In the genomic region with DNA sequence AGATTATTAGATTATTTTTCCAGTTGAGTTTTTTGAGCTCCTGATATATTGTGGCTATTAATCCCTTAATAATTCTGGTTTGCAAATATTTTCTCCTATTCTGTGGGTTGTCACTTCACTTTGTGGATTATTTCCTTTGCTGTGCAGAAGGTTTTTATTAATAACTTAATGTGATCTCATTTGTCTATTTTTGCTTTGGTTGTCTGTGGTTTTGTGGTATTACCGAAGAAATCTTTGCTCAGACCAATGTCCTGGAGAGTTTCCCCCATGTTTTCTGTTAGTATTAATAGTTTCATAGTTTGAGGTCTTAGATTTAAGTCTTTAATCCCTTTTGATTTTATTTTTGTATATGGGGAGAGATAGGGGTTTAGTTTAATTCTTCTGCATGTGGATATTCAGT, we compare ENCODE assay signal across 18 cellular contexts.
"Had no signal": no experiment of that assay in that cellular context is flagged by ENCODE, and none has a peak within 500 bp of the region (broad histone marks: within the 10 kb centered on the region; RNA-seq: fewer than 3 reads in every experiment).

No MANE protein-coding gene starts in this region.

- H3K4me3 ChIP-seq: coronary artery, mucosa of descending colon, prostate gland had no signal

- H3K27ac ChIP-seq: coronary artery, prostate gland had no signal

- H3K36me3 ChIP-seq: prostate gland had no signal

- DNase-seq: activated CD4-positive, alpha-beta T cell treated with anti-CD3 and anti-CD28 coated beads, Interleukin-2, amount 50 U/mL, for 1 hour; activated naive CD4-positive, alpha-beta T cell treated with anti-CD3 and anti-CD28 coated beads for 36 hours; activated naive CD8-positive, alpha-beta T cell treated with anti-CD3 and anti-CD28 coated beads, Interleukin-2, amount 50 U/mL, for 24 hours; activated T-cell treated with anti-CD3 and anti-CD28 coated beads for 4 hours; caudate nucleus; hypothalamus; left ventricle myocardium superior; mucosa of descending colon; natural killer cell; nucleus accumbens; right cardiac atrium; small intestine; stimulated activated CD4-positive, alpha-beta T cell treated with anti-CD3 and anti-CD28 coated beads, Interleukin-4, amount 100 ng/mL, for 4 hours; stimulated activated CD8-positive, alpha-beta memory T cell treated with anti-CD3 and anti-CD28 coated beads, Interleukin-4, amount 100 ng/mL, for 48 hours; stimulated activated naive CD8-positive, alpha-beta T cell treated with anti-CD3 and anti-CD28 coated beads, Interleukin-15, amount 100 ng/mL, for 72 hours had no signal

- H3K4me1 ChIP-seq: prostate gland had no signal

- H3K9me3 ChIP-seq: mucosa of descending colon, prostate gland had no signal

- ATAC-seq: activated naive CD8-positive, alpha-beta T cell treated with anti-CD3 and anti-CD28 coated beads, Interleukin-2, amount 50 U/mL, for 24 hours; esophagus mucosa; left ventricle myocardium superior; mucosa of descending colon; natural killer cell; right cardiac atrium; stimulated activated naive CD8-positive, alpha-beta T cell treated with anti-CD3 and anti-CD28 coated beads, Interleukin-15, amount 100 ng/mL, for 72 hours had no signal

- FAIRE-seq: small intestine had no signal
